Comparison of ENCODE assay signal across 19 cellular contexts in the genomic region with DNA sequence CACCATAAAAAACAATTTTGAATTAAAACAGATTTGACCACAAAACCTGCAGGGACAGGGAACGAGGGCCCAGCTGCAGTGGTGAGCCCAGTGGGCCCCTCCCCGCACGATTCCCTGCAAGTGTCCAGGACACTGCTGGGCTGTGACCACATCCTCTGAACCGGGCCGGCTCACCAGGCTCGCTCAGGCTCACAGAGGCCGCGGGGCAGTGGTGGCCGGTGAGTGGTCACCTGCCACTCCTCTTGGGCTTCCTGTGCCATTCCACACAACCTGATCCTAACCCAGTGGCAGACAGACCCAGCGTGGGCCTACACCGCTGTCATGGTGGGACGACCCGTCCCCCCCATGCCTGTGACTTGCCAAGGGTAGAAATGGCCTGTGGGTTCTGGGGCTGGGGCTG. TPM values are rescaled to one million over a fixed set of nuclear protein-coding genes. Genes with fewer than 3 reads are reported as not detected.
"Had no signal": no experiment of that assay in that cellular context is flagged by ENCODE, and none has a peak within 500 bp of the region (broad histone marks: within the 10 kb centered on the region; RNA-seq: fewer than 3 reads in every experiment).

No MANE protein-coding gene starts in this region.

- H3K27ac ChIP-seq: brain microvascular endothelial cell, left ventricle myocardium inferior, psoas muscle, right lobe of liver, thoracic aorta had no signal

- H3K4me3 ChIP-seq: right lobe of liver had no signal

- H3K27me3 Mint-ChIP-seq: activated B cell treated with CpG ODN at 0.5 μM for 24 hours; activated CD4-positive, alpha-beta T cell treated with anti-CD3 and anti-CD28 coated beads, Interleukin-2, amount 10 ng/mL, durations not matched to agents 7 days and 5 days; dendritic cell treated with granulocyte-macrophage colony-stimulating factor and Interleukin-4, amounts not matched to agents 40 ng/mL and 50 ng/mL, for 4 days had no signal

- H3K4me1 Mint-ChIP-seq: activated B cell treated with CpG ODN at 0.5 μM for 24 hours; activated CD4-positive, alpha-beta T cell treated with anti-CD3 and anti-CD28 coated beads, Interleukin-2, amount 10 ng/mL, durations not matched to agents 7 days and 5 days; activated naive CD8-positive, alpha-beta T cell treated with anti-CD3 and anti-CD28 coated beads for 36 hours; nephron had no signal

- H3K27me3 ChIP-seq: brain microvascular endothelial cell, gastroesophageal sphincter, right lobe of liver, stomach had no signal

- H3K36me3 ChIP-seq: right lobe of liver had no signal

- H3K4me1 ChIP-seq: right lobe of liver had no signal

- H3K4me3 Mint-ChIP-seq: activated B cell treated with CpG ODN at 0.5 μM for 24 hours; activated CD4-positive, alpha-beta T cell treated with anti-CD3 and anti-CD28 coated beads, Interleukin-2, amount 10 ng/mL, durations not matched to agents 7 days and 5 days; activated naive CD8-positive, alpha-beta T cell treated with anti-CD3 and anti-CD28 coated beads for 36 hours; activated T-helper 1 cell treated with anti-CD3 and anti-CD28 coated beads, Interleukin-12 subunit alpha, Interleukin-12 subunit beta, Interleukin-2, Interleukin-4 antibody, amounts not matched to agents 30 ng/mL and 10 ng/mL and 1 ng/mL, durations not matched to agents 14 hours and 24 hours and 36 hours; nephron had no signal

- H3K27ac Mint-ChIP-seq: activated B cell treated with CpG ODN at 0.5 μM for 24 hours; activated CD4-positive, alpha-beta T cell treated with anti-CD3 and anti-CD28 coated beads, Interleukin-2, amount 10 ng/mL, durations not matched to agents 7 days and 5 days; activated naive CD8-positive, alpha-beta T cell treated with anti-CD3 and anti-CD28 coated beads for 36 hours; activated T-helper 1 cell treated with anti-CD3 and anti-CD28 coated beads, Interleukin-12 subunit alpha, Interleukin-12 subunit beta, Interleukin-2, Interleukin-4 antibody, amounts not matched to agents 30 ng/mL and 10 ng/mL and 1 ng/mL, durations not matched to agents 14 hours and 24 hours and 36 hours; nephron had no signal

- H3K9me3 Mint-ChIP-seq: activated B cell treated with CpG ODN at 0.5 μM for 24 hours, nephron had no signal

- DNase-seq: activated B cell treated with CpG ODN at 0.5 μM for 24 hours; activated CD4-positive, alpha-beta T cell treated with anti-CD3 and anti-CD28 coated beads, Interleukin-2, amount 10 ng/mL, durations not matched to agents 7 days and 5 days; activated CD8-positive, alpha-beta memory T cell treated with anti-CD3 and anti-CD28 coated beads, Interleukin-2, amount 50 U/mL, for 48 hours; activated naive CD8-positive, alpha-beta T cell treated with anti-CD3 and anti-CD28 coated beads for 36 hours; brain microvascular endothelial cell; kidney; mesendoderm; stimulated activated CD4-positive, alpha-beta T cell treated with anti-CD3 and anti-CD28 coated beads, Interleukin-1b, Interleukin-23, amount 100 ng/mL, for 48 hours; stomach; SW 1271 had no signal

- H3K9me3 ChIP-seq: gastroesophageal sphincter, left ventricle myocardium inferior, psoas muscle, right lobe of liver, stomach, thoracic aorta had no signal

RNA-seq across cellular contexts. Expression of gene RIPK4, which starts 36.5 kb away (rescaled TPM):
- total RNA-seq: activated T-helper 1 cell treated with anti-CD3 and anti-CD28 coated beads, Interleukin-12 subunit alpha, Interleukin-12 subunit beta, Interleukin-2, Interleukin-4 antibody, amounts not matched to agents 30 ng/mL and 10 ng/mL and 1 ng/mL, durations not matched to agents 14 hours and 24 hours and 36 hours; psoas muscle; T-helper 2 cell treated with Interferon-gamma antibody and Interleukin-4, amounts not matched to agents 100 ng/mL and 5 ng/mL, for 36 hours had no signal
